17 cellular contexts compared by ENCODE assay signal in genomic region chr6:45003400-45003799, GRCh38.
DNase-seq lines count a peak whose midpoint lies in the region; ATAC-seq and TF ChIP-seq lines count a peak whose summit lies in the region.
"Had no signal": no experiment of that assay in that cellular context is flagged by ENCODE, and none has a peak within 500 bp of the region (broad histone marks: within the 10 kb centered on the region; RNA-seq: fewer than 3 reads in every experiment).

No MANE protein-coding gene starts in this region.

- H3K9me3 Mint-ChIP-seq in T-helper 2 cell treated with Interferon-gamma antibody and Interleukin-4, amounts not matched to agents 5 μg/mL and 100 μg/mL, for 36 hours = peaks cover 26% of the 10 kb centered on the region

- no peaks in the 10 kb centered on the region for H3K27me3 Mint-ChIP-seq in T-helper 2 cell treated with Interferon-gamma antibody and Interleukin-4, amounts not matched to agents 5 μg/mL and 100 μg/mL, for 36 hours (ENCODE audit: low read depth)

- H3K4me1 ChIP-seq in aorta (ENCODE audit: control insufficient read depth in 1 of 2, insufficient read depth in 2 of 2, low read length in 2 of 2) (no peaks in the 10 kb centered on the region), esophagus muscularis mucosa (no peaks in the 10 kb centered on the region)

- 88 to 91% methylated on average over 4 of the region's 4 CpGs for WGBS in aorta, 2 donors
- WGBS in esophagus muscularis mucosa = 78% methylated on average over 4 of the region's 4 CpGs

- intact Hi-C loops in aorta (cut with DNase I) (no loop called here), esophagus muscularis mucosa (cut with DNase I) (no loop called here)

- peaks cover 36% of the 10 kb centered on the region for H3K4me1 Mint-ChIP-seq in T-helper 2 cell treated with Interferon-gamma antibody and Interleukin-4, amounts not matched to agents 5 μg/mL and 100 μg/mL, for 36 hours (ENCODE audit: low read depth)

- H3K4me3 Mint-ChIP-seq in T-helper 2 cell treated with Interferon-gamma antibody and Interleukin-4, amounts not matched to agents 5 μg/mL and 100 μg/mL, for 36 hours = no peak overlapping the region

- H3K4me3 ChIP-seq in aorta (ENCODE audit: low read length in 2 of 2) = no peak overlapping the region
- H3K4me3 ChIP-seq in esophagus muscularis mucosa = no peak overlapping the region
- H3K4me3 ChIP-seq: BLaER1 treated with 17β-estradiol and CSF1 and Interleukin-3, amounts not matched to agents 10 nM and 100 nM; GM12878; GM23248; PC-9 had no signal

- H3K36me3 Mint-ChIP-seq in T-helper 2 cell treated with Interferon-gamma antibody and Interleukin-4, amounts not matched to agents 5 μg/mL and 100 μg/mL, for 36 hours (ENCODE audit: low read depth) = peaks cover 20% of the 10 kb centered on the region

- H3K27ac Mint-ChIP-seq in T-helper 2 cell treated with Interferon-gamma antibody and Interleukin-4, amounts not matched to agents 5 μg/mL and 100 μg/mL, for 36 hours = peak overlapping the region; percentile 21

- H3K27me3 ChIP-seq in aorta (ENCODE audit: control insufficient read depth in 1 of 2, insufficient read depth in 2 of 2, low read length in 1 of 2) (no peaks in the 10 kb centered on the region), esophagus muscularis mucosa (no peaks in the 10 kb centered on the region)
- H3K27me3 ChIP-seq: BLaER1 treated with 17β-estradiol and CSF1 and Interleukin-3, amounts not matched to agents 10 nM and 100 nM had no signal

- no peak for DNase-seq in T-helper 2 cell treated with Interferon-gamma antibody and Interleukin-4, amounts not matched to agents 5 μg/mL and 100 μg/mL, for 36 hours (ENCODE audit: low spot score)
- DNase-seq in T-helper 2 cell (no peak), MV-4-11 (lab: John Stamatoyannopoulos, UW) (peak; percentile 89), SKM-1 treated with dmso at 0.1 percent for 144 hours (lab: John Stamatoyannopoulos, UW; ENCODE audit: unreplicated experiment) (peak; percentile 57), pons (ENCODE audit: low spot score) (peak; percentile 78), aorta (no peak), GOT3 (lab: John Stamatoyannopoulos, UW) (no peak), esophagus muscularis mucosa (ENCODE audit: extremely low spot score) (no peak)
- DNase-seq: DND-41, GM23248, KBM-7, NCI-H1417, NCI-H1930, NCI-H526 treated with DMSO at 0.1 percent for 48 hours, PC-9 had no signal

- H3K36me3 ChIP-seq in aorta (ENCODE audit: control insufficient read depth in 1 of 2, insufficient read depth in 2 of 2, low read length in 1 of 2) = no peaks in the 10 kb centered on the region
- H3K36me3 ChIP-seq in esophagus muscularis mucosa = no peaks in the 10 kb centered on the region
- H3K36me3 ChIP-seq: BLaER1 treated with 17β-estradiol and CSF1 and Interleukin-3, amounts not matched to agents 10 nM and 100 nM had no signal

- TF ChIP-seq CTCF in esophagus muscularis mucosa (IDR thresholded peaks at IDR 0.05) = no peak

- TF ChIP-seq POLR2A in esophagus muscularis mucosa (IDR thresholded peaks at IDR 0.05; ENCODE audit: low read depth) = no peak

- H3K27ac ChIP-seq in aorta (ENCODE audit: low read depth in 1 of 2, low read length in 2 of 2) (no peak overlapping the region), esophagus muscularis mucosa (replicated peaks in 1 of 4) (no peak overlapping the region)
- H3K27ac ChIP-seq: GM23248, PC-9 had no signal

- TF ChIP-seq EP300 in esophagus muscularis mucosa (IDR thresholded peaks at IDR 0.05) = no peak

- no peak for ATAC-seq in aorta (ENCODE audit: low FRiP score)
- ATAC-seq: GM12878 had no signal

- H3K9me3 ChIP-seq in aorta (ENCODE audit: control insufficient read depth, low read length) = no peaks in the 10 kb centered on the region
- no peaks in the 10 kb centered on the region for H3K9me3 ChIP-seq in esophagus muscularis mucosa
- H3K9me3 ChIP-seq: BLaER1 treated with 17β-estradiol and CSF1 and Interleukin-3, amounts not matched to agents 10 nM and 100 nM had no signal

Comparison
In these comparisons a context has a peak if more than half of its experiments do, and no peak if none do; other contexts are left out.
1. DNase-seq: peak in MV-4-11 (single experiment), SKM-1 treated with dmso at 0.1 percent for 144 hours (single experiment) and pons (single experiment); none in T-helper 2 cell treated with Interferon-gamma antibody and Interleukin-4, amounts not matched to agents 5 μg/mL and 100 μg/mL, for 36 hours (single experiment), T-helper 2 cell (0 of 5), aorta (0 of 2), GOT3 (single experiment) and esophagus muscularis mucosa (single experiment).